ENCODE assay signal across 23 cellular contexts in the genomic region with DNA sequence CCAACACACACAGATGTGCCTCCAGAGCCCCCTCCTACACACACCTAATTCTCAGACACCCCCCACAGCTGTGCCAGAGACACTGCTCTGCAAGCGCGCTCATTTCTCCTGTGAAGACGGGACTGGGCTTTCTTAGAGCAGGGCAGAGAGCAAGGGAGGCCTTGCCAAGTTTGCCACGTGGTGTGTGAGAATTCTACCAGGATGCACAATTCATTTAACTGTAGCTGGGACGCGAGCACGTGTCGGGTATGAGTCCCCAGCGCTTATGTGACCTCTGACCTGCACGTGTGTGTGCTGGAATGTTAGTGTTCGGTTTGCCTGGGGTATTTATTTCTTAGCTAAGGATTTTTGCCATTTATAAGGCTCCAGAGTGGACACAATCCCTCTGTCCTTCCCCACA. TPM values are rescaled to one million over a fixed set of nuclear protein-coding genes. Genes with fewer than 3 reads are reported as not detected.
DNase-seq lines count a peak whose midpoint lies in the region; ATAC-seq and TF ChIP-seq lines count a peak whose summit lies in the region.
"Had no signal": no experiment of that assay in that cellular context is flagged by ENCODE, and none has a peak within 500 bp of the region (broad histone marks: within the 10 kb centered on the region; RNA-seq: fewer than 3 reads in every experiment).

No MANE protein-coding gene starts in this region.

- H3K4me3 ChIP-seq in fibroblast of lung (replicated peaks in 1 of 4; ENCODE audit: control extremely low read depth in 1 of 4, insufficient read depth in 1 of 4, low read depth in 3 of 4, low read length in 4 of 4), result no peak overlapping the region
- no peak overlapping the region for H3K4me3 ChIP-seq in ovary
- H3K4me3 ChIP-seq in uterus, result no peak overlapping the region
- H3K4me3 ChIP-seq: breast epithelium, vagina had no signal

- H4K20me1 ChIP-seq in fibroblast of lung (ENCODE audit: control insufficient read depth, extremely low read depth, insufficient read depth, low read length), result peaks cover 2% of the 10 kb centered on the region

- WGBS in ovary, 3 donors, result 68 to 81% (median 78%) methylated on average over 11 of the region's 11 CpGs

- H3K4me1 Mint-ChIP-seq in activated naive CD4-positive, alpha-beta T cell treated with anti-CD3 and anti-CD28 coated beads for 36 hours (ENCODE audit: low read depth), result no peaks in the 10 kb centered on the region
- H3K4me1 Mint-ChIP-seq: activated CD4-positive, alpha-beta T cell treated with anti-CD3 and anti-CD28 coated beads, Interleukin-2, amount 10 ng/mL, durations not matched to agents 24 days and 14 days; stimulated activated naive CD8-positive, alpha-beta T cell treated with anti-CD3 and anti-CD28 coated beads, Interleukin-15, amount 100 ng/mL, for 72 hours had no signal

- TF ChIP-seq EP300 in ovary (IDR thresholded peaks at IDR 0.05), result no peak

- CTCF ChIA-PET in activated naive CD4-positive, alpha-beta T cell treated with anti-CD3 and anti-CD28 coated beads for 36 hours (lab: Charles Lee), result no interaction called here

- H3K27me3 ChIP-seq in fibroblast of lung (ENCODE audit: control insufficient read depth, insufficient read depth, low read length) (no peaks in the 10 kb centered on the region), ovary (no peaks in the 10 kb centered on the region), uterus (no peaks in the 10 kb centered on the region)
- H3K27me3 ChIP-seq: breast epithelium, vagina had no signal

- H3K4me2 ChIP-seq in fibroblast of lung (ENCODE audit: extremely low read depth, insufficient read depth, low read length), result no peak overlapping the region

- intact Hi-C loops in activated naive CD4-positive, alpha-beta T cell treated with anti-CD3 and anti-CD28 coated beads for 36 hours (cut with micrococcal nuclease), result no loop called here
- intact Hi-C loops in ovary (cut with DNase I), result no loop called here
- intact Hi-C loops in uterus (cut with DNase I; ENCODE audit: low total_unique reads), result loop anchor here (10.0 kb wide), 1 partner anchor 360 kb away; no protein-coding TSS in a partner anchor

- no peaks in the 10 kb centered on the region for H3K79me2 ChIP-seq in fibroblast of lung (ENCODE audit: control insufficient read depth, insufficient read depth, low read length)

- no peak overlapping the region for H3K9ac ChIP-seq in fibroblast of lung (ENCODE audit: insufficient read depth, low read length)

- H3K4me1 ChIP-seq in fibroblast of lung (ENCODE audit: control insufficient read depth, extremely low read depth, insufficient read depth, low read length) (no peaks in the 10 kb centered on the region), ovary (ENCODE audit: insufficient read depth) (no peaks in the 10 kb centered on the region), uterus (peaks cover 0 to 3% of the 10 kb centered on the region in 2 donors)
- H3K4me1 ChIP-seq: breast epithelium, vagina had no signal

- H3K27ac Mint-ChIP-seq in activated naive CD4-positive, alpha-beta T cell treated with anti-CD3 and anti-CD28 coated beads, Interleukin-2, amount 50 U/mL, for 72 hours, result peak overlapping the region; percentile 56 to 69
- no peak overlapping the region for H3K27ac Mint-ChIP-seq in activated naive CD4-positive, alpha-beta T cell treated with anti-CD3 and anti-CD28 coated beads for 36 hours
- H3K27ac Mint-ChIP-seq: activated CD4-positive, alpha-beta T cell treated with anti-CD3 and anti-CD28 coated beads, Interleukin-2, amount 10 ng/mL, durations not matched to agents 24 days and 14 days; activated naive CD8-positive, alpha-beta T cell; CD14-positive monocyte; stimulated activated naive CD8-positive, alpha-beta T cell treated with anti-CD3 and anti-CD28 coated beads, Interleukin-15, amount 100 ng/mL, for 72 hours; T-cell had no signal

- peak in 1 of 2 donors; percentile 35 for DNase-seq in activated naive CD4-positive, alpha-beta T cell treated with anti-CD3 and anti-CD28 coated beads, Interleukin-2, amount 50 U/mL, for 72 hours (ENCODE audit: low spot score in 2 of 2)
- no peak for DNase-seq in activated naive CD4-positive, alpha-beta T cell treated with anti-CD3 and anti-CD28 coated beads for 36 hours
- DNase-seq in fibroblast of lung (ENCODE audit: low read depth in 2 of 2) (peak; percentile 17 to 69), ovary (peak in 3 of 5 donors; percentile 15 to 29 (median 21)), uterus (peak; percentile 40 to 44), NAMALWA (ENCODE audit: low spot score) (no peak)
- DNase-seq: activated CD4-positive, alpha-beta T cell treated with anti-CD3 and anti-CD28 coated beads, Interleukin-2, amount 10 ng/mL, durations not matched to agents 24 days and 14 days; activated T-cell treated with anti-CD3 and anti-CD28 coated beads for 4 hours; DMS 273 treated with DMSO at 0.1 percent for 48 hours; erythroblast; left colon; NCI-H2107; NCI-H510A; stimulated activated CD4-positive, alpha-beta T cell treated with anti-CD3 and anti-CD28 coated beads, Interleukin-2, amount 100 ng/mL, for 48 hours; stimulated activated naive CD8-positive, alpha-beta T cell treated with anti-CD3 and anti-CD28 coated beads, Interleukin-15, amount 100 ng/mL, for 72 hours had no signal

- no peak for TF ChIP-seq POLR2A in ovary (IDR thresholded peaks at IDR 0.05)
- TF ChIP-seq POLR2A in uterus (IDR thresholded peaks at IDR 0.05), result no peak

- no peaks in the 10 kb centered on the region for H3K9me3 ChIP-seq in fibroblast of lung (ENCODE audit: control insufficient read depth, insufficient read depth, low read depth, low read length)
- H3K9me3 ChIP-seq in ovary, result no peaks in the 10 kb centered on the region
- H3K9me3 ChIP-seq in uterus, result no peaks in the 10 kb centered on the region
- H3K9me3 ChIP-seq: breast epithelium, vagina had no signal

- H3K36me3 Mint-ChIP-seq in activated naive CD4-positive, alpha-beta T cell treated with anti-CD3 and anti-CD28 coated beads, Interleukin-2, amount 50 U/mL, for 72 hours, result no peaks in the 10 kb centered on the region
- H3K36me3 Mint-ChIP-seq in activated naive CD4-positive, alpha-beta T cell treated with anti-CD3 and anti-CD28 coated beads for 36 hours (ENCODE audit: low read depth), result no peaks in the 10 kb centered on the region
- H3K36me3 Mint-ChIP-seq: activated naive CD8-positive, alpha-beta T cell; CD14-positive monocyte; T-cell had no signal

- TF ChIP-seq CTCF in fibroblast of lung (conservative IDR thresholded peaks at IDR 0.05 in 1 of 2, IDR thresholded peaks at IDR 0.05 in 1 of 2; ENCODE audit: low read depth in 1 of 2, low read length in 2 of 2) (no peak), ovary (IDR thresholded peaks at IDR 0.05) (no peak), uterus (IDR thresholded peaks at IDR 0.05) (no peak)

- ATAC-seq in activated naive CD4-positive, alpha-beta T cell treated with anti-CD3 and anti-CD28 coated beads, Interleukin-2, amount 50 U/mL, for 72 hours, result no peak
- no peak for ATAC-seq in HG03342 (IDR thresholded peaks at IDR 0.05; ENCODE audit: unreplicated experiment)
- no peak for ATAC-seq in HG02885 (IDR thresholded peaks at IDR 0.05; ENCODE audit: poor library complexity, unreplicated experiment)
- ATAC-seq: left colon; Right ventricle myocardium inferior; stimulated activated naive CD8-positive, alpha-beta T cell treated with anti-CD3 and anti-CD28 coated beads, Interleukin-15, amount 100 ng/mL, for 72 hours; T-cell had no signal

- no peaks in the 10 kb centered on the region for H3K36me3 ChIP-seq in fibroblast of lung (ENCODE audit: control insufficient read depth, insufficient read depth, low read length)
- H3K36me3 ChIP-seq in ovary, result no peaks in the 10 kb centered on the region
- no peaks in the 10 kb centered on the region for H3K36me3 ChIP-seq in uterus
- H3K36me3 ChIP-seq: breast epithelium, vagina had no signal

- no peak overlapping the region for H3K4me3 Mint-ChIP-seq in activated naive CD4-positive, alpha-beta T cell treated with anti-CD3 and anti-CD28 coated beads for 36 hours
- H3K4me3 Mint-ChIP-seq: activated CD4-positive, alpha-beta T cell treated with anti-CD3 and anti-CD28 coated beads, Interleukin-2, amount 10 ng/mL, durations not matched to agents 24 days and 14 days; activated naive CD8-positive, alpha-beta T cell; CD14-positive monocyte; stimulated activated naive CD8-positive, alpha-beta T cell treated with anti-CD3 and anti-CD28 coated beads, Interleukin-15, amount 100 ng/mL, for 72 hours; T-cell had no signal

- no peak overlapping the region for H3K27ac ChIP-seq in fibroblast of lung (ENCODE audit: insufficient read depth, low read length)
- H3K27ac ChIP-seq in ovary, result no peak overlapping the region
- peak overlapping the region; percentile 71 to 75 for H3K27ac ChIP-seq in uterus
- H3K27ac ChIP-seq: vagina had no signal

- H3K27me3 Mint-ChIP-seq in activated naive CD4-positive, alpha-beta T cell treated with anti-CD3 and anti-CD28 coated beads for 36 hours (ENCODE audit: low read depth), result no peaks in the 10 kb centered on the region
- H3K27me3 Mint-ChIP-seq: activated CD4-positive, alpha-beta T cell treated with anti-CD3 and anti-CD28 coated beads, Interleukin-2, amount 10 ng/mL, durations not matched to agents 24 days and 14 days; stimulated activated naive CD8-positive, alpha-beta T cell treated with anti-CD3 and anti-CD28 coated beads, Interleukin-15, amount 100 ng/mL, for 72 hours had no signal

- no peak overlapping the region for H2AFZ ChIP-seq in fibroblast of lung (ENCODE audit: low read length)

- no peaks in the 10 kb centered on the region for H3K9me3 Mint-ChIP-seq in activated naive CD4-positive, alpha-beta T cell treated with anti-CD3 and anti-CD28 coated beads, Interleukin-2, amount 50 U/mL, for 72 hours
- no peaks in the 10 kb centered on the region for H3K9me3 Mint-ChIP-seq in activated naive CD4-positive, alpha-beta T cell treated with anti-CD3 and anti-CD28 coated beads for 36 hours
- H3K9me3 Mint-ChIP-seq: activated CD4-positive, alpha-beta T cell treated with anti-CD3 and anti-CD28 coated beads, Interleukin-2, amount 10 ng/mL, durations not matched to agents 24 days and 14 days; stimulated activated naive CD8-positive, alpha-beta T cell treated with anti-CD3 and anti-CD28 coated beads, Interleukin-15, amount 100 ng/mL, for 72 hours; T-cell had no signal

RNA-seq across cellular contexts. Expression of a gene that starts 37.0 kb away (rescaled TPM):
- 10 to 100 TPM; 40.3 to 43.7 TPM for total RNA-seq in activated naive CD4-positive, alpha-beta T cell treated with anti-CD3 and anti-CD28 coated beads, Interleukin-2, amount 50 U/mL, for 72 hours
- total RNA-seq in activated naive CD4-positive, alpha-beta T cell treated with anti-CD3 and anti-CD28 coated beads for 36 hours, result 10 to 100 TPM; 30.3 to 34.2 TPM
- total RNA-seq in fibroblast of lung (46.7 and 48.4 TPM in 2 replicates), ovary (10 to 100 TPM; 30.3 to 83.2 (median 55.9) TPM), uterus (100 to 1,000 TPM in 2 of 4 donors, 10 to 100 TPM in 2; 39.4 to 130 (median 77.4) TPM)
- polyA plus RNA-seq in fibroblast of lung (20.9 and 38.2 TPM in 2 replicates), ovary (10 to 100 TPM; 15.8 to 32.9 TPM)
- polyA plus RNA-seq in fibroblast of lung (2012), result 12.7 and 26.3 TPM in 2 replicates
- polyA minus RNA-seq in fibroblast of lung (ENCODE audit: low replicate concordance), result 52.3 and 178 TPM in 2 replicates

Comparison
In these comparisons a context has a peak if more than half of its experiments do, and no peak if none do; other contexts are left out.
1. DNase-seq: peak in fibroblast of lung (2 of 2), ovary (3 of 5) and uterus (2 of 2); none in activated naive CD4-positive, alpha-beta T cell treated with anti-CD3 and anti-CD28 coated beads for 36 hours (single experiment) and NAMALWA (single experiment).
2. H3K27ac ChIP-seq: peak in uterus (2 of 2); none in fibroblast of lung (single experiment) and ovary (0 of 2).